ENCODE assay signal across 24 cellular contexts in genomic region chr10:108208732-108209131, GRCh38.
"Had no signal": no experiment of that assay in that cellular context is flagged by ENCODE, and none has a peak within 500 bp of the region (broad histone marks: within the 10 kb centered on the region; RNA-seq: fewer than 3 reads in every experiment).

No MANE protein-coding gene starts in this region.

- H3K4me2 ChIP-seq: neural progenitor cell had no signal

- H3K9ac ChIP-seq: neural progenitor cell, parathyroid adenoma had no signal

- H3K4me1 ChIP-seq: parathyroid adenoma, psoas muscle, right lobe of liver, sigmoid colon, stomach, thyroid gland, tibial nerve, upper lobe of left lung, vagina had no signal

- H3K4me3 ChIP-seq: neural progenitor cell, ovary, psoas muscle, right lobe of liver, sigmoid colon, stomach, thoracic aorta, thyroid gland, tibial nerve, upper lobe of left lung, vagina had no signal

- H2AFZ ChIP-seq: neural progenitor cell, parathyroid adenoma had no signal

- H3K79me2 ChIP-seq: parathyroid adenoma had no signal

- H3K27ac ChIP-seq: neural progenitor cell, ovary, parathyroid adenoma, psoas muscle, right lobe of liver, sigmoid colon, stomach, thoracic aorta, thyroid gland, tibial nerve, upper lobe of left lung, vagina had no signal

- ATAC-seq: psoas muscle; right cardiac atrium; right lobe of liver; stimulated activated effector memory CD8-positive, alpha-beta T cell treated with anti-CD3 and anti-CD28 coated beads, Interleukin-12 subunit alpha, Interleukin-12 subunit beta, amount 100 ng/mL, for 72 hours; stimulated activated naive B cell treated with anti-CD40 and anti-IgM and Interleukin-4, amounts not matched to agents 10 μg/mL and 1 μg/mL and 100 μg/mL, for 72 hours had no signal

- H3K36me3 ChIP-seq: neural progenitor cell, ovary, right lobe of liver, sigmoid colon, stomach, thoracic aorta, thyroid gland, tibial nerve, upper lobe of left lung, vagina had no signal

- H3K27me3 ChIP-seq: neural progenitor cell, ovary, right lobe of liver, sigmoid colon, stomach, thyroid gland, tibial nerve, upper lobe of left lung, vagina had no signal

- DNase-seq: occipital lobe; ovary; posterior cingulate gyrus; psoas muscle; right cardiac atrium; right lobe of liver; sigmoid colon; small intestine; stimulated activated CD4-positive, alpha-beta T cell treated with anti-CD3 and anti-CD28 coated beads, Interleukin-15, amount 100 ng/mL, for 24 hours; stimulated activated CD4-positive, alpha-beta T cell treated with anti-CD3 and anti-CD28 coated beads, Interleukin-2, amount 100 ng/mL, for 24 hours; stimulated activated CD4-positive, alpha-beta T cell treated with anti-CD3 and anti-CD28 coated beads, Interleukin-2, amount 100 ng/mL, for 48 hours; stimulated activated CD4-positive, alpha-beta T cell treated with anti-CD3 and anti-CD28 coated beads, Interleukin-4, amount 100 ng/mL, for 24 hours; stimulated activated naive B cell treated with anti-CD40 and anti-IgM and Interleukin-4, amounts not matched to agents 10 μg/mL and 1 μg/mL and 100 μg/mL, for 72 hours; stimulated activated naive CD4-positive, alpha-beta T cell treated with Interleukin-2 at 50 U/mL for 16 hours; stomach; thyroid gland; trophoblast cell; upper lobe of left lung had no signal

- H3K9me3 ChIP-seq: ovary, psoas muscle, right lobe of liver, sigmoid colon, stomach, thoracic aorta, thyroid gland, upper lobe of left lung, vagina had no signal
